ENCODE assay signal across 18 cellular contexts in the genomic region with DNA sequence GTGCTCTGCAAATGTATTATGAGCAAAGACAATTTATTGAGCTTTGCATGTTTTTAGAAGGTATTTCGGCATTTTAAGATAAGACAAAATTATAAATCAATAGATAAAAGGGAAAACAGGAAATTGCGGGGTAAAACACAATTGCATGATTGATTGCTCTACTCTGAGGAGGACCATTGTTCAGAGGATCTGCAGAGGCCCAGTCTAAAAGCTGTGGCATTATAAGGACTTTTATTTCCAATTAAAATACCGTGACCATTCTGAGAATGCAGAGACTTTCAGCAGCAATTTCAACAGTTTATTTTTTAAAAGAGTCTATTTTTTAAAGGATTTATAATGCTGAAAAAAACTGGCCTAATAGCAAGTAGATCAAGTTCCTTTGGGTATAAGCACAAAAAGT.
DNase-seq lines count a peak whose midpoint lies in the region; ATAC-seq and TF ChIP-seq lines count a peak whose summit lies in the region.
"Had no signal": no experiment of that assay in that cellular context is flagged by ENCODE, and none has a peak within 500 bp of the region (broad histone marks: within the 10 kb centered on the region; RNA-seq: fewer than 3 reads in every experiment).

No MANE protein-coding gene starts in this region.

- TF ChIP-seq CTCF in A673 (conservative IDR thresholded peaks at IDR 0.05; ENCODE audit: low read depth, low read length): no peak
- no peak for TF ChIP-seq CTCF in fibroblast of the aortic adventitia (IDR thresholded peaks at IDR 0.05; ENCODE audit: insufficient read depth, low read length)
- TF ChIP-seq CTCF in mucosa of descending colon (IDR thresholded peaks at IDR 0.05): no peak

- no TSS peak for BruUV-seq in A673 (replicated peaks; lab: Mats Ljungman, UMichigan)

- H3K27ac ChIP-seq in A673 (ENCODE audit: low read depth, low read length, poor library complexity, severe bottlenecking) (no peak overlapping the region), aorta (ENCODE audit: low read depth in 1 of 2, low read length in 2 of 2) (no peak overlapping the region)
- H3K27ac ChIP-seq: BLaER1 treated with 17β-estradiol and CSF1 and Interleukin-3, amounts not matched to agents 10 nM and 100 nM; C4-2B had no signal

- ATAC-seq in aorta (ENCODE audit: low FRiP score) (no peak), mucosa of descending colon (no peak)
- ATAC-seq: CD8-positive, alpha-beta T cell had no signal

- POLR2A ChIA-PET in A673 (lab: Charles Lee; ENCODE audit: low non-redundant PET): no interaction called here

- intact Hi-C loops in A673 (cut with micrococcal nuclease; ENCODE audit: unreplicated experiment): no loop called here
- intact Hi-C loops in aorta (cut with DNase I): no loop called here
- intact Hi-C loops in mucosa of descending colon (cut with DNase I, micrococcal nuclease): no loop called here

- H3K27me3 ChIP-seq in A673 (replicated peaks; ENCODE audit: insufficient read depth, low read depth, low read length, poor library complexity): no peaks in the 10 kb centered on the region
- H3K27me3 ChIP-seq in aorta (ENCODE audit: control insufficient read depth in 1 of 2, insufficient read depth in 2 of 2, low read length in 1 of 2): peaks cover 0 to 1% of the 10 kb centered on the region in 2 donors
- H3K27me3 ChIP-seq: BLaER1 treated with 17β-estradiol and CSF1 and Interleukin-3, amounts not matched to agents 10 nM and 100 nM had no signal

- CTCF ChIA-PET in A673 (lab: Charles Lee): no interaction called here

- in situ Hi-C loops in SK-MEL-5 (cut with HindIII; ENCODE audit: low pct_unique_long_range_greater_than_20kb, low sequenced_read_pairs): no loop called here

- H3K4me1 ChIP-seq in A673 (ENCODE audit: insufficient read depth, low read length, poor library complexity, severe bottlenecking): peaks cover 15% of the 10 kb centered on the region
- no peaks in the 10 kb centered on the region for H3K4me1 ChIP-seq in aorta (ENCODE audit: control insufficient read depth in 1 of 2, insufficient read depth in 2 of 2, low read length in 2 of 2)
- no peaks in the 10 kb centered on the region for H3K4me1 ChIP-seq in mucosa of descending colon (ENCODE audit: low read depth)
- H3K4me1 ChIP-seq: Caco-2 had no signal

- H3K9me3 ChIP-seq in A673 (ENCODE audit: low read depth, low read length, poor library complexity, severe bottlenecking): no peaks in the 10 kb centered on the region
- peaks cover 2% of the 10 kb centered on the region for H3K9me3 ChIP-seq in aorta (ENCODE audit: control insufficient read depth, low read length)
- no peaks in the 10 kb centered on the region for H3K9me3 ChIP-seq in mucosa of descending colon
- H3K9me3 ChIP-seq: Caco-2 had no signal

- 28 to 29% methylated on average over 3 of the region's 3 CpGs for WGBS in aorta, 2 donors

- DNase-seq in A673 (ENCODE audit: low spot score) (peak; percentile 19), COLO829 (ENCODE audit: low spot score) (peak; percentile 73), SK-MEL-5 (ENCODE audit: low read depth, low spot score) (peak; percentile 32), fibroblast of the aortic adventitia (ENCODE audit: low read depth) (peak; percentile 28), aorta (no peak), COLO668 (lab: John Stamatoyannopoulos, UW; ENCODE audit: unreplicated experiment) (no peak), SIG-M5 treated with dmso at 0.1 percent for 504 hours (lab: John Stamatoyannopoulos, UW; ENCODE audit: unreplicated experiment) (no peak), mucosa of descending colon (no peak)
- DNase-seq: 8988T; AML-193; Caco-2; Calu3; CD4-positive, alpha-beta T cell; CD8-positive, alpha-beta T cell; DMS79 treated with DMSO at 0.1 percent for 48 hours; GF-D8 had no signal

- H3K4me3 ChIP-seq in A673 (ENCODE audit: low read depth, low read length, poor library complexity, severe bottlenecking) (no peak overlapping the region), fibroblast of the aortic adventitia (ENCODE audit: low read depth, low read length) (no peak overlapping the region), aorta (ENCODE audit: low read length in 2 of 2) (no peak overlapping the region), mucosa of descending colon (no peak overlapping the region)
- H3K4me3 ChIP-seq: BLaER1 treated with 17β-estradiol and CSF1 and Interleukin-3, amounts not matched to agents 10 nM and 100 nM had no signal

- H3K36me3 ChIP-seq in A673 (ENCODE audit: insufficient read depth, low read length, poor library complexity, severe bottlenecking): no peaks in the 10 kb centered on the region
- peaks cover 0 to 2% of the 10 kb centered on the region in 2 donors for H3K36me3 ChIP-seq in aorta (ENCODE audit: control insufficient read depth in 1 of 2, insufficient read depth in 2 of 2, low read length in 1 of 2)
- no peaks in the 10 kb centered on the region for H3K36me3 ChIP-seq in mucosa of descending colon (ENCODE audit: low read depth)
- H3K36me3 ChIP-seq: BLaER1 treated with 17β-estradiol and CSF1 and Interleukin-3, amounts not matched to agents 10 nM and 100 nM had no signal

Comparison
In these comparisons a context has a peak if more than half of its experiments do, and no peak if none do; other contexts are left out.
1. DNase-seq: peak in A673 (single experiment), COLO829 (single experiment), SK-MEL-5 (single experiment) and fibroblast of the aortic adventitia (single experiment); none in aorta (0 of 2), COLO668 (single experiment), SIG-M5 treated with dmso at 0.1 percent for 504 hours (single experiment) and mucosa of descending colon (0 of 3).